9 cellular contexts compared by ENCODE assay signal in the genomic region with DNA sequence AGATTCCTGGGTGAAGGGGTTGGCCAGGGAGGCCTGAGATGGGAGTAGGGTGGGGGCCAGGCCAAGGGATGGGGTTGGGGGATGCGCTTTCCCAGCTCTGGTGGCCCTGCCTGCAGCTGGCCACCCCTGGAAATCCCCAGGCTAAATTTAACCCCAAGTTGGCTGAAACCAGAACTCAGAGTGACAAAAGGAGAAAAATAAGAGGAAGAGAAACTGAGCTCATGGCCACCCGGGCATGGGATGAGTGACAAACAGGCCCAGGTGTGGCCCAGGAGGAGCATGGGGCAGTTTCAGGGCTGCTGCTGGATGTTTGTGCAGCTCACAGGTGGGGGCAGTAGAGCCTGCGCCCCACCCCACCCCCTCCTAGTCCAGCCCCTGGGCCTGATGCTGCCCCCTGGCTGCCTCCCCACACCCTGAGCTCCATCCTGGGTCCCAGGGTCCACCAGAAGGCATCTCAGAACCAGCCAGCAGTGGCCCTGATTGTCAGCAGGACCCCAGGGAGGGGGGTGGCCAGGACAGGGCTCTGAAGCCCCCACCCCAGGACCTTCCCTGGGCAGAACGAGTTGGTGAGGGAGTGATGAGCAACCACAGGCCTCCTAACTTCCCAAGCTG. TPM values are rescaled to one million over a fixed set of nuclear protein-coding genes. Genes with fewer than 3 reads are reported as not detected.
DNase-seq lines count a peak whose midpoint lies in the region; ATAC-seq and TF ChIP-seq lines count a peak whose summit lies in the region.
"Had no signal": no experiment of that assay in that cellular context is flagged by ENCODE, and none has a peak within 500 bp of the region (broad histone marks: within the 10 kb centered on the region; RNA-seq: fewer than 3 reads in every experiment).

No MANE protein-coding gene starts in this region.

- TF ChIP-seq POLR2A in GM18951 (IDR thresholded peaks at IDR 0.05; ENCODE audit: extremely low read depth, insufficient read depth, insufficient read length): peak; percentile 14
- TF ChIP-seq POLR2A in Raji (IDR thresholded peaks at IDR 0.05; ENCODE audit: insufficient read depth, low read depth, low read length): peak; percentile 56
- no peak for TF ChIP-seq POLR2A in esophagus squamous epithelium (IDR thresholded peaks at IDR 0.05)

- intact Hi-C loops in A673 (cut with micrococcal nuclease; ENCODE audit: unreplicated experiment): no loop called here
- intact Hi-C loops in esophagus squamous epithelium (cut with DNase I): no loop called here

- in situ Hi-C loops in GM18951 (cut with MboI; ENCODE audit: low sequenced_read_pairs, unreplicated experiment): no loop called here

- H3K4me1 ChIP-seq in A673 (ENCODE audit: insufficient read depth, low read length, poor library complexity, severe bottlenecking) (no peaks in the 10 kb centered on the region), esophagus squamous epithelium (no peaks in the 10 kb centered on the region)

- POLR2A ChIA-PET in A673 (lab: Charles Lee; ENCODE audit: low non-redundant PET): interaction anchor here (0.6 kb wide), 1 partner anchor 154 kb away, joined by 3 read pairs; no protein-coding TSS in a partner anchor

- WGBS in esophagus squamous epithelium, 2 donors: 50 to 57% methylated on average over 2 to 4 of the region's 4 CpGs

- H3K36me3 ChIP-seq in A673 (ENCODE audit: insufficient read depth, low read length, poor library complexity, severe bottlenecking) (no peaks in the 10 kb centered on the region), esophagus squamous epithelium (no peaks in the 10 kb centered on the region)

- peak; percentile 87 for ATAC-seq in HG02885 (IDR thresholded peaks at IDR 0.05; ENCODE audit: poor library complexity, unreplicated experiment)

- H3K27ac ChIP-seq in A673 (ENCODE audit: low read depth, low read length, poor library complexity, severe bottlenecking): no peak overlapping the region
- no peak overlapping the region for H3K27ac ChIP-seq in esophagus squamous epithelium

- H3K27me3 ChIP-seq in A673 (replicated peaks; ENCODE audit: insufficient read depth, low read depth, low read length, poor library complexity) (no peaks in the 10 kb centered on the region), esophagus squamous epithelium (peaks cover 0 to 14% (median 0%) of the 10 kb centered on the region in 4 donors)

- no peaks in the 10 kb centered on the region for H3K9me3 ChIP-seq in A673 (ENCODE audit: low read depth, low read length, poor library complexity, severe bottlenecking)
- no peaks in the 10 kb centered on the region for H3K9me3 ChIP-seq in esophagus squamous epithelium

- DNase-seq in A673 (ENCODE audit: low spot score) (no peak), esophagus squamous epithelium (lab: John Stamatoyannopoulos, UW) (no peak), NCI-H1048 (lab: John Stamatoyannopoulos, UW) (no peak), SHP77 treated with DMSO at 0.1 percent for 48 hours (lab: John Stamatoyannopoulos, UW) (no peak)
- DNase-seq in effector CD8-positive, alpha-beta T cell (lab: John Stamatoyannopoulos, UW): no peak

- BruUV-seq in A673 (replicated peaks; lab: Mats Ljungman, UMichigan): no TSS peak

- 0 out of 2 replicates have a peak, but pooled peaks have one; percentile 8 for TF ChIP-seq CTCF in A673 (conservative IDR thresholded peaks at IDR 0.05; ENCODE audit: low read depth, low read length)
- TF ChIP-seq CTCF in esophagus squamous epithelium (IDR thresholded peaks at IDR 0.05): peak in 1 of 6 experiments; percentile 37

- no peak overlapping the region for H3K4me3 ChIP-seq in A673 (ENCODE audit: low read depth, low read length, poor library complexity, severe bottlenecking)
- H3K4me3 ChIP-seq in esophagus squamous epithelium: no peak overlapping the region

- CTCF ChIA-PET in A673 (lab: Charles Lee): interaction anchor here (0.5 kb wide), 1 partner anchor 188 kb away, joined by 3 read pairs; no protein-coding TSS in a partner anchor

RNA-seq across cellular contexts. Expression of gene IGLL5, which starts 48.0 kb away (rescaled TPM):
- total RNA-seq in A673 (2021) (not detected in 2 replicates), esophagus squamous epithelium (10 to 100 TPM in 1 of 4 donors, 1 to 10 TPM in 1, not detected in 2; 5.0 to 20.7 TPM)
- total RNA-seq: epithelial cell of proximal tubule had no signal

Comparison
In these comparisons a context has a peak if more than half of its experiments do, and no peak if none do; other contexts are left out.
1. POLR2A ChIP-seq: peak in GM18951 (single experiment) and Raji (single experiment); none in esophagus squamous epithelium (0 of 4).